ENCODE assay signal across 1 cellular context in the genomic region with DNA sequence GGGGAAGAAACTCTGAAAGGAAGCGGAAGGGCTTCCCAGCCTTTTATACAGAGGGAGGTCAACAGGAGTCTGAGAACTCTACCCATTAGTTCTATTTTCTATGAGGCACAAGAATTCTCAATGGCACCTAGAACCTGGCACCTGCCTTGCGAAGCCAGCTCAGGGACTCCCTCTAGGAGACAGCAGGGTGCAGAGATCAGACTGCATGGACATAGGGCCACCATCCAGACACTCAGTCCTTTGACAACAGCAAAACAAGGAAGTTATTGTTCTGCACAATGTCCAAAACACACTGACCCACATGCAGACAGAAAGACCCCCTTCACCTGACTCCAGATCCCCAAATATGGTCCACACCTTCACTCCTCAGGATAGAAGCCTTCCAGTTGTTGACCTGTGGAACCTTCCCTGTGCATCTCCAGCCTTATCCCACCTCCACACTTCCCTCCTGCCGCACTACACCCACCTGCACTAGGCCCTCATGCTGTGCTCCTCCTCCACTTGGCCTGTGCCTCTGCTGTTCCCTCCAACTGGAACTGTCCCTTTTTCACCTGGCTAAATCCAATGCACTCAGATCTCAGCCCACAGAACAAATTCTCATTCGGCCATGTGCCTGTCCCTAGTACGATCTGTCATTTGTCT.
TF ChIP-seq lines count a peak whose summit lies in the region.

No MANE protein-coding gene starts in this region.

TF ChIP-seq in HepG2, 621 proteins besides CTCF, POLR2A, EP300 and RAD21 (continued from another document):
- TF ChIP-seq, protein P1, sequence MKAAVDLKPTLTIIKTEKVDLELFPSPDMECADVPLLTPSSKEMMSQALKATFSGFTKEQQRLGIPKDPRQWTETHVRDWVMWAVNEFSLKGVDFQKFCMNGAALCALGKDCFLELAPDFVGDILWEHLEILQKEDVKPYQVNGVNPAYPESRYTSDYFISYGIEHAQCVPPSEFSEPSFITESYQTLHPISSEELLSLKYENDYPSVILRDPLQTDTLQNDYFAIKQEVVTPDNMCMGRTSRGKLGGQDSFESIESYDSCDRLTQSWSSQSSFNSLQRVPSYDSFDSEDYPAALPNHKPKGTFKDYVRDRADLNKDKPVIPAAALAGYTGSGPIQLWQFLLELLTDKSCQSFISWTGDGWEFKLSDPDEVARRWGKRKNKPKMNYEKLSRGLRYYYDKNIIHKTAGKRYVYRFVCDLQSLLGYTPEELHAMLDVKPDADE (CRISPR knock-in tag; IDR thresholded peaks at IDR 0.05): no peak
- TF ChIP-seq ZNF564 (CRISPR knock-in tag; IDR thresholded peaks at IDR 0.05): no peak
- TF ChIP-seq, protein P2, sequence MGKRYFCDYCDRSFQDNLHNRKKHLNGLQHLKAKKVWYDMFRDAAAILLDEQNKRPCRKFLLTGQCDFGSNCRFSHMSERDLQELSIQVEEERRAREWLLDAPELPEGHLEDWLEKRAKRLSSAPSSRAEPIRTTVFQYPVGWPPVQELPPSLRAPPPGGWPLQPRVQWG (CRISPR knock-in tag; IDR thresholded peaks at IDR 0.05; ENCODE audit: borderline replicate concordance, low read depth): no peak
- no peak for TF ChIP-seq RFX5 (IDR thresholded peaks at IDR 0.05; ENCODE audit: low read depth, low read length)
- TF ChIP-seq, protein P3, sequence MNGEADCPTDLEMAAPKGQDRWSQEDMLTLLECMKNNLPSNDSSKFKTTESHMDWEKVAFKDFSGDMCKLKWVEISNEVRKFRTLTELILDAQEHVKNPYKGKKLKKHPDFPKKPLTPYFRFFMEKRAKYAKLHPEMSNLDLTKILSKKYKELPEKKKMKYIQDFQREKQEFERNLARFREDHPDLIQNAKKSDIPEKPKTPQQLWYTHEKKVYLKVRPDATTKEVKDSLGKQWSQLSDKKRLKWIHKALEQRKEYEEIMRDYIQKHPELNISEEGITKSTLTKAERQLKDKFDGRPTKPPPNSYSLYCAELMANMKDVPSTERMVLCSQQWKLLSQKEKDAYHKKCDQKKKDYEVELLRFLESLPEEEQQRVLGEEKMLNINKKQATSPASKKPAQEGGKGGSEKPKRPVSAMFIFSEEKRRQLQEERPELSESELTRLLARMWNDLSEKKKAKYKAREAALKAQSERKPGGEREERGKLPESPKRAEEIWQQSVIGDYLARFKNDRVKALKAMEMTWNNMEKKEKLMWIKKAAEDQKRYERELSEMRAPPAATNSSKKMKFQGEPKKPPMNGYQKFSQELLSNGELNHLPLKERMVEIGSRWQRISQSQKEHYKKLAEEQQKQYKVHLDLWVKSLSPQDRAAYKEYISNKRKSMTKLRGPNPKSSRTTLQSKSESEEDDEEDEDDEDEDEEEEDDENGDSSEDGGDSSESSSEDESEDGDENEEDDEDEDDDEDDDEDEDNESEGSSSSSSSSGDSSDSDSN (CRISPR knock-in tag; IDR thresholded peaks at IDR 0.05): peak; percentile 30; the same call in 1 of the 2 replicates
- no peak for TF ChIP-seq AGO1 (IDR thresholded peaks at IDR 0.05; ENCODE audit: low read depth, low read length, poor library complexity, severe bottlenecking)
- TF ChIP-seq, protein P4, sequence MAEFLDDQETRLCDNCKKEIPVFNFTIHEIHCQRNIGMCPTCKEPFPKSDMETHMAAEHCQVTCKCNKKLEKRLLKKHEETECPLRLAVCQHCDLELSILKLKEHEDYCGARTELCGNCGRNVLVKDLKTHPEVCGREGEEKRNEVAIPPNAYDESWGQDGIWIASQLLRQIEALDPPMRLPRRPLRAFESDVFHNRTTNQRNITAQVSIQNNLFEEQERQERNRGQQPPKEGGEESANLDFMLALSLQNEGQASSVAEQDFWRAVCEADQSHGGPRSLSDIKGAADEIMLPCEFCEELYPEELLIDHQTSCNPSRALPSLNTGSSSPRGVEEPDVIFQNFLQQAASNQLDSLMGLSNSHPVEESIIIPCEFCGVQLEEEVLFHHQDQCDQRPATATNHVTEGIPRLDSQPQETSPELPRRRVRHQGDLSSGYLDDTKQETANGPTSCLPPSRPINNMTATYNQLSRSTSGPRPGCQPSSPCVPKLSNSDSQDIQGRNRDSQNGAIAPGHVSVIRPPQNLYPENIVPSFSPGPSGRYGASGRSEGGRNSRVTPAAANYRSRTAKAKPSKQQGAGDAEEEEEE (CRISPR knock-in tag; IDR thresholded peaks at IDR 0.05; ENCODE audit: borderline replicate concordance): no peak
- TF ChIP-seq HMG20B (CRISPR knock-in tag; conservative IDR thresholded peaks at IDR 0.05): no peak
- no peak for TF ChIP-seq KLF11 (CRISPR knock-in tag; IDR thresholded peaks at IDR 0.05)
- TF ChIP-seq ZNF703 (CRISPR knock-in tag; IDR thresholded peaks at IDR 0.05; ENCODE audit: borderline replicate concordance): no peak
- no peak for TF ChIP-seq ZNF20 (CRISPR knock-in tag; IDR thresholded peaks at IDR 0.05)
- no peak for TF ChIP-seq ZNF547 (CRISPR knock-in tag; IDR thresholded peaks at IDR 0.05)
- TF ChIP-seq, protein P5, sequence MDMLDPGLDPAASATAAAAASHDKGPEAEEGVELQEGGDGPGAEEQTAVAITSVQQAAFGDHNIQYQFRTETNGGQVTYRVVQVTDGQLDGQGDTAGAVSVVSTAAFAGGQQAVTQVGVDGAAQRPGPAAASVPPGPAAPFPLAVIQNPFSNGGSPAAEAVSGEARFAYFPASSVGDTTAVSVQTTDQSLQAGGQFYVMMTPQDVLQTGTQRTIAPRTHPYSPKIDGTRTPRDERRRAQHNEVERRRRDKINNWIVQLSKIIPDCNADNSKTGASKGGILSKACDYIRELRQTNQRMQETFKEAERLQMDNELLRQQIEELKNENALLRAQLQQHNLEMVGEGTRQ (IDR thresholded peaks at IDR 0.05; ENCODE audit: low read depth, low read length): 0 out of 2 replicates have a peak, but pooled peaks have one; percentile 3
- TF ChIP-seq, protein P5 (CRISPR knock-in tag; IDR thresholded peaks at IDR 0.05; ENCODE audit: borderline replicate concordance): no peak
- TF ChIP-seq ZFX (CRISPR knock-in tag; IDR thresholded peaks at IDR 0.05; ENCODE audit: low read depth): 0 out of 2 replicates have a peak, but pooled peaks have one; percentile 28
- no peak for TF ChIP-seq RCOR2 (CRISPR knock-in tag; IDR thresholded peaks at IDR 0.05)
- no peak for TF ChIP-seq SIN3A (IDR thresholded peaks at IDR 0.05; ENCODE audit: borderline replicate concordance, low read depth, low read length)
- TF ChIP-seq ZFP82 (CRISPR knock-in tag; IDR thresholded peaks at IDR 0.05; ENCODE audit: borderline replicate concordance): no peak
- no peak for TF ChIP-seq NPAS2 (CRISPR knock-in tag; IDR thresholded peaks at IDR 0.05; ENCODE audit: borderline replicate concordance)
- TF ChIP-seq MBNL3 (CRISPR knock-in tag; conservative IDR thresholded peaks at IDR 0.05): no peak
- TF ChIP-seq ZSCAN22 (CRISPR knock-in tag; IDR thresholded peaks at IDR 0.05): no peak
- no peak for TF ChIP-seq NCOR1 (IDR thresholded peaks at IDR 0.05; ENCODE audit: borderline replicate concordance, low read length)
- TF ChIP-seq, protein P6, sequence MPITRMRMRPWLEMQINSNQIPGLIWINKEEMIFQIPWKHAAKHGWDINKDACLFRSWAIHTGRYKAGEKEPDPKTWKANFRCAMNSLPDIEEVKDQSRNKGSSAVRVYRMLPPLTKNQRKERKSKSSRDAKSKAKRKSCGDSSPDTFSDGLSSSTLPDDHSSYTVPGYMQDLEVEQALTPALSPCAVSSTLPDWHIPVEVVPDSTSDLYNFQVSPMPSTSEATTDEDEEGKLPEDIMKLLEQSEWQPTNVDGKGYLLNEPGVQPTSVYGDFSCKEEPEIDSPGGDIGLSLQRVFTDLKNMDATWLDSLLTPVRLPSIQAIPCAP (CRISPR knock-in tag; IDR thresholded peaks at IDR 0.05; ENCODE audit: low read depth): no peak
- peak; percentile 71; the same call in 1 of the 2 replicates for TF ChIP-seq SRF (IDR thresholded peaks at IDR 0.05; ENCODE audit: low read depth, low read length)
- no peak for TF ChIP-seq MAFF (IDR thresholded peaks at IDR 0.05; ENCODE audit: low read depth, low read length)
- TF ChIP-seq LCORL (IDR thresholded peaks at IDR 0.05): no peak
- TF ChIP-seq LCORL (CRISPR knock-in tag; IDR thresholded peaks at IDR 0.05): no peak
- TF ChIP-seq, protein P7, sequence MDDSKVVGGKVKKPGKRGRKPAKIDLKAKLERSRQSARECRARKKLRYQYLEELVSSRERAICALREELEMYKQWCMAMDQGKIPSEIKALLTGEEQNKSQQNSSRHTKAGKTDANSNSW (CRISPR knock-in tag; IDR thresholded peaks at IDR 0.05; ENCODE audit: borderline replicate concordance): no peak
- TF ChIP-seq, protein P8, sequence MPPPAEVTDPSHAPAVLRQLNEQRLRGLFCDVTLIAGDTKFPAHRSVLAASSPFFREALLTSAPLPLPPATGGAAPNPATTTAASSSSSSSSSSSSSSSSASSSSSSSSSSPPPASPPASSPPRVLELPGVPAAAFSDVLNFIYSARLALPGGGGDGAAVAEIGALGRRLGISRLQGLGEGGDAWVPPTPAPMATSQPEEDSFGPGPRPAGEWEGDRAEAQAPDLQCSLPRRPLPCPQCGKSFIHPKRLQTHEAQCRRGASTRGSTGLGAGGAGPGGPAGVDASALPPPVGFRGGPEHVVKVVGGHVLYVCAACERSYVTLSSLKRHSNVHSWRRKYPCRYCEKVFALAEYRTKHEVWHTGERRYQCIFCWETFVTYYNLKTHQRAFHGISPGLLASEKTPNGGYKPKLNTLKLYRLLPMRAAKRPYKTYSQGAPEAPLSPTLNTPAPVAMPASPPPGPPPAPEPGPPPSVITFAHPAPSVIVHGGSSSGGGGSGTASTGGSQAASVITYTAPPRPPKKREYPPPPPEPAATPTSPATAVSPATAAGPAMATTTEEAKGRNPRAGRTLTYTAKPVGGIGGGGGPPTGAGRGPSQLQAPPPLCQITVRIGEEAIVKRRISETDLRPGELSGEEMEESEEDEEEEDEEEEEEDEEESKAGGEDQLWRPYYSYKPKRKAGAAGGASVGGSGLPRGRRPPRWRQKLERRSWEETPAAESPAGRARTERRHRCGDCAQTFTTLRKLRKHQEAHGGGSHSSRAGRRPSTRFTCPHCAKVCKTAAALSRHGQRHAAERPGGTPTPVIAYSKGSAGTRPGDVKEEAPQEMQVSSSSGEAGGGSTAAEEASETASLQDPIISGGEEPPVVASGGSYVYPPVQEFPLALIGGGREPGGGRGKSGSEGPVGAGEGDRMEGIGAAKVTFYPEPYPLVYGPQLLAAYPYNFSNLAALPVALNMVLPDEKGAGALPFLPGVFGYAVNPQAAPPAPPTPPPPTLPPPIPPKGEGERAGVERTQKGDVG (CRISPR knock-in tag; IDR thresholded peaks at IDR 0.05; ENCODE audit: borderline replicate concordance): no peak
- TF ChIP-seq, protein P9, sequence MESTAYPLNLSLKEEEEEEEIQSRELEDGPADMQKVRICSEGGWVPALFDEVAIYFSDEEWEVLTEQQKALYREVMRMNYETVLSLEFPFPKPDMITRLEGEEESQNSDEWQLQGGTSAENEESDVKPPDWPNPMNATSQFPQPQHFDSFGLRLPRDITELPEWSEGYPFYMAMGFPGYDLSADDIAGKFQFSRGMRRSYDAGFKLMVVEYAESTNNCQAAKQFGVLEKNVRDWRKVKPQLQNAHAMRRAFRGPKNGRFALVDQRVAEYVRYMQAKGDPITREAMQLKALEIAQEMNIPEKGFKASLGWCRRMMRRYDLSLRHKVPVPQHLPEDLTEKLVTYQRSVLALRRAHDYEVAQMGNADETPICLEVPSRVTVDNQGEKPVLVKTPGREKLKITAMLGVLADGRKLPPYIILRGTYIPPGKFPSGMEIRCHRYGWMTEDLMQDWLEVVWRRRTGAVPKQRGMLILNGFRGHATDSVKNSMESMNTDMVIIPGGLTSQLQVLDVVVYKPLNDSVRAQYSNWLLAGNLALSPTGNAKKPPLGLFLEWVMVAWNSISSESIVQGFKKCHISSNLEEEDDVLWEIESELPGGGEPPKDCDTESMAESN (CRISPR knock-in tag; conservative IDR thresholded peaks at IDR 0.05): no peak
- TF ChIP-seq, protein P10, sequence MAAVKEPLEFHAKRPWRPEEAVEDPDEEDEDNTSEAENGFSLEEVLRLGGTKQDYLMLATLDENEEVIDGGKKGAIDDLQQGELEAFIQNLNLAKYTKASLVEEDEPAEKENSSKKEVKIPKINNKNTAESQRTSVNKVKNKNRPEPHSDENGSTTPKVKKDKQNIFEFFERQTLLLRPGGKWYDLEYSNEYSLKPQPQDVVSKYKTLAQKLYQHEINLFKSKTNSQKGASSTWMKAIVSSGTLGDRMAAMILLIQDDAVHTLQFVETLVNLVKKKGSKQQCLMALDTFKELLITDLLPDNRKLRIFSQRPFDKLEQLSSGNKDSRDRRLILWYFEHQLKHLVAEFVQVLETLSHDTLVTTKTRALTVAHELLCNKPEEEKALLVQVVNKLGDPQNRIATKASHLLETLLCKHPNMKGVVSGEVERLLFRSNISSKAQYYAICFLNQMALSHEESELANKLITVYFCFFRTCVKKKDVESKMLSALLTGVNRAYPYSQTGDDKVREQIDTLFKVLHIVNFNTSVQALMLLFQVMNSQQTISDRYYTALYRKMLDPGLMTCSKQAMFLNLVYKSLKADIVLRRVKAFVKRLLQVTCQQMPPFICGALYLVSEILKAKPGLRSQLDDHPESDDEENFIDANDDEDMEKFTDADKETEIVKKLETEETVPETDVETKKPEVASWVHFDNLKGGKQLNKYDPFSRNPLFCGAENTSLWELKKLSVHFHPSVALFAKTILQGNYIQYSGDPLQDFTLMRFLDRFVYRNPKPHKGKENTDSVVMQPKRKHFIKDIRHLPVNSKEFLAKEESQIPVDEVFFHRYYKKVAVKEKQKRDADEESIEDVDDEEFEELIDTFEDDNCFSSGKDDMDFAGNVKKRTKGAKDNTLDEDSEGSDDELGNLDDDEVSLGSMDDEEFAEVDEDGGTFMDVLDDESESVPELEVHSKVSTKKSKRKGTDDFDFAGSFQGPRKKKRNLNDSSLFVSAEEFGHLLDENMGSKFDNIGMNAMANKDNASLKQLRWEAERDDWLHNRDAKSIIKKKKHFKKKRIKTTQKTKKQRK (IDR thresholded peaks at IDR 0.05; ENCODE audit: low read length): no peak
- TF ChIP-seq ZNF251 (CRISPR knock-in tag; IDR thresholded peaks at IDR 0.05): no peak
- no peak for TF ChIP-seq NBN (conservative IDR thresholded peaks at IDR 0.05)
- no peak for TF ChIP-seq ISL2 (CRISPR knock-in tag; IDR thresholded peaks at IDR 0.05)
- TF ChIP-seq ZFAT (CRISPR knock-in tag; conservative IDR thresholded peaks at IDR 0.05): no peak
- no peak for TF ChIP-seq ZNF737 (CRISPR knock-in tag; IDR thresholded peaks at IDR 0.05; ENCODE audit: borderline replicate concordance)
- no peak for TF ChIP-seq KAT2B (IDR thresholded peaks at IDR 0.05; ENCODE audit: borderline replicate concordance, low read depth, low read length)
TF ChIP-seq in HepG2: peak in this region for 57.
